23 cellular contexts compared by ENCODE assay signal in the genomic region with DNA sequence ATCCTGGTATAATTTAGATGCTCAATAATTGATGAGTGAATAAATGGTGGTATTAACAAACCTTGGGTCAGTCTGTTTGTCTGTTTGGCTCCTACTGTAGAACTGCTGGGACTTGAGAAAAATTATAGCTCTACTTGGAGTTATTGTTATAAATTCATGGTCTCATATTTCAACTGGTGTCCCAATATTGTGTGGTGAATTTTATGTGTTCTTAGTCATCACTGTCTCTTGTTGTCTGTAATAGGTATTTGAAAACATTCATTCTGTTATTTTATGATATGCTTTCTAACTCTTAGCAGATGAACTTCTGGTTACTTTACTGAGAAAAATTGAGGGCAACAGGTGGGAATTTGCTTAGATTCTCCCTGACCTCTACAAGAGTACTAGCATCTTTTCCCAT.
DNase-seq lines count a peak whose midpoint lies in the region; ATAC-seq and TF ChIP-seq lines count a peak whose summit lies in the region.
"Had no signal": no experiment of that assay in that cellular context is flagged by ENCODE, and none has a peak within 500 bp of the region (broad histone marks: within the 10 kb centered on the region; RNA-seq: fewer than 3 reads in every experiment).

No MANE protein-coding gene starts in this region.

- peak; percentile 94 for ATAC-seq in PC-3
- ATAC-seq in HG03196 (IDR thresholded peaks at IDR 0.05; ENCODE audit: unreplicated experiment): no peak
- ATAC-seq in sciatic nerve: no peak
- ATAC-seq: activated T-cell treated with anti-CD3 and anti-CD28 coated beads, Interleukin-2, amount 50 U/mL, for 4 hours; psoas muscle; stimulated activated memory B cell treated with anti-CD40 and anti-IgM and Interleukin-4, amounts not matched to agents 10 μg/mL and 1 μg/mL and 100 μg/mL, for 72 hours had no signal

- no peak overlapping the region for H3K9ac ChIP-seq in PC-3 (ENCODE audit: low read length)

- no peak overlapping the region for H2AFZ ChIP-seq in PC-3 (ENCODE audit: low read length)
- H2AFZ ChIP-seq: PC-9 had no signal

- H4K20me1 ChIP-seq in PC-3 (ENCODE audit: low read length): 0 out of 2 replicates have a peak, but pooled peaks cover 3% of the 10 kb centered on the region

- 0 out of 2 replicates have a peak overlapping the region, but pooled peaks have one; percentile 5 for H3K27ac ChIP-seq in PC-3 (ENCODE audit: low read length)
- H3K27ac ChIP-seq: dorsolateral prefrontal cortex, epithelial cell of prostate, PC-9, psoas muscle, SJCRH30, uterus had no signal

- intact Hi-C loops in PC-3 (cut with micrococcal nuclease) (loop anchor here (10.0 kb wide), 1 partner anchor 171 kb away; no protein-coding TSS in a partner anchor), sciatic nerve (cut with DNase I) (no loop called here)

- H3K36me3 ChIP-seq in PC-3 (ENCODE audit: low read depth, low read length): no peaks in the 10 kb centered on the region
- H3K36me3 ChIP-seq: SJCRH30, uterus had no signal

- H3K27me3 ChIP-seq in PC-3 (ENCODE audit: low read length): no peaks in the 10 kb centered on the region
- H3K27me3 ChIP-seq: dorsolateral prefrontal cortex, SJCRH30, uterus had no signal

- H3K4me3 ChIP-seq in PC-3 (ENCODE audit: low read length): no peak overlapping the region
- H3K4me3 ChIP-seq in fibroblast of mammary gland (ENCODE audit: control insufficient read depth, low read depth, low read length): no peak overlapping the region
- H3K4me3 ChIP-seq: dorsolateral prefrontal cortex, lung, PC-9, psoas muscle, SJCRH30, uterus had no signal

- POLR2A ChIA-PET in PC-3 (lab: Charles Lee; ENCODE audit: unreplicated experiment): no interaction called here

- TF ChIP-seq CTCF in PC-3 (conservative IDR thresholded peaks at IDR 0.05; ENCODE audit: low read depth, low read length) (no peak), fibroblast of mammary gland (conservative IDR thresholded peaks at IDR 0.05; ENCODE audit: control insufficient read depth, insufficient read depth, low read depth, low read length) (no peak)

- H3F3A ChIP-seq in PC-3 (ENCODE audit: low read length, unreplicated experiment): no peaks in the 10 kb centered on the region

- DNase-seq in GM04503 (ENCODE audit: low read depth) (peak; percentile 57), PC-3 (peak; percentile 79), fibroblast of mammary gland (ENCODE audit: low read depth) (peak; percentile 56), stromal cell of bone marrow (ENCODE audit: low read depth) (peak; percentile 19), ecto neural progenitor cell (ENCODE audit: low spot score) (no peak), sciatic nerve (ENCODE audit: low spot score) (no peak)
- DNase-seq: activated CD4-positive, alpha-beta T cell treated with anti-CD3 and anti-CD28 coated beads for 4 hours; activated naive CD4-positive, alpha-beta T cell treated with Interleukin-2 at 50 U/mL for 16 hours; activated T-cell treated with anti-CD3 and anti-CD28 coated beads, Interleukin-2, amount 50 U/mL, for 4 hours; dorsolateral prefrontal cortex; kidney glomerular epithelial cell; NCI-H1694; NCI-H226; PC-9; psoas muscle; SJCRH30; small intestine; stimulated activated CD4-positive, alpha-beta T cell treated with anti-CD3 and anti-CD28 coated beads, Interleukin-2, amount 100 ng/mL, for 24 hours; uterus had no signal

- CTCF ChIA-PET in PC-3 (lab: Charles Lee): interaction anchor here (0.5 kb wide), 2 partner anchors 833 to 1230 kb away, joined by 5 to 10 read pairs; no protein-coding TSS in a partner anchor

- peaks cover 24% of the 10 kb centered on the region for H3K4me1 ChIP-seq in PC-3 (ENCODE audit: insufficient read depth, low read length)
- H3K4me1 ChIP-seq: SJCRH30, uterus had no signal

- H3K4me2 ChIP-seq in PC-3 (ENCODE audit: low read length): peak overlapping the region; percentile 40; the same call in 1 of the 2 replicates
- H3K4me2 ChIP-seq: PC-9 had no signal

- H3K9me3 ChIP-seq in PC-3 (ENCODE audit: low read length): no peaks in the 10 kb centered on the region
- H3K9me3 ChIP-seq: psoas muscle, SJCRH30, uterus had no signal

- BruUV-seq in PC-3 (replicated peaks; lab: Mats Ljungman, UMichigan): no TSS peak

- no peaks in the 10 kb centered on the region for H3K79me2 ChIP-seq in PC-3 (ENCODE audit: low read length)

- H3K9me2 ChIP-seq in PC-3 (replicated peaks; ENCODE audit: low read length): no peaks in the 10 kb centered on the region

Comparison
In these comparisons a context has a peak if more than half of its experiments do, and no peak if none do; other contexts are left out.
1. DNase-seq: peak in GM04503 (single experiment), PC-3 (single experiment), fibroblast of mammary gland (single experiment) and stromal cell of bone marrow (single experiment); none in ecto neural progenitor cell (single experiment) and sciatic nerve (single experiment).